ENCODE assay signal across 8 cellular contexts in the genomic region with DNA sequence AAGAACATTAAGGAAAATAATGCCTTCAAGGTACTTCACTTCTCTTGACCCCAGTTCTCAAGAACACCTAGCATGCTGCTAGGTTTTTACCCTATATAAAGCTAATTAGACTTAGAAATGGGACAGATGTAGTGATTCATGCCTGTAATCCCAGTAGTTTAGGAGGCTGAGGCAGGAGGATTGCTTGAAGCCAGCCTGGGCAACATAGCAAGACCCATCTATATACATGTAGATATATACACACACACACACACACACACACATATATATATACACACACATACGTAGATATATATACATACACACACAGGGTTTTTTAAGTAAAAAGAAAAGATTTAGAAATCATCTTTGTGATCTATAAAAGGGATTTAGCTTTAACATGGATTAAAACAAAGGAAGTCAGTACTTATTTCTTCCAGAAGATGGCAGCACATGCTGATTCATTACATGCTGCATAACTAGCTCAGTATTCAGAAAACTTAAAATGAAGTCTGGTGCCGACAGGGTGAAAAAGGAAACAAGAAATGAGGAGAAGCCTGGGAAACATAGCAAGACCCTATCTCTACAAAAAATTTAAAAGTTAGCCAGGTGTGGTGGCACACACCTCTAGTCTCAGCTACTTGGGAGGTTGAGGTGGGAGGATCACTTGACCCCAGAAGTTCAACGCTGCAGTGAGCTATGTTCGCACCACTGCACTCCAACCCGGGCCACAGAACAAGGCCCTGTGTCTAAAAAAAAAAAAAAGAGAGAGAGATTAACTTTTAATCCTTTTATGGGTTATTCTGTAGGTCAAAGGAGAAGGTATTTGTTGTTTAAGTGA. TPM values are rescaled to one million over a fixed set of nuclear protein-coding genes. Genes with fewer than 3 reads are reported as not detected.
A peak's percentile ranks its signal among the peaks of the same experiment; 100 is the strongest.
DNase-seq lines count a peak whose midpoint lies in the region; ATAC-seq, FAIRE-seq and TF ChIP-seq lines count a peak whose summit lies in the region.

No MANE protein-coding gene starts in this region.

- H3K4me1 ChIP-seq in kidney (ENCODE audit: control insufficient read depth in 1 of 2, insufficient read depth in 1 of 2, low read depth in 1 of 2, low read length in 2 of 2) (no peaks in the 10 kb centered on the region), suprapubic skin (peaks cover 3% of the 10 kb centered on the region)

- intact Hi-C loops in kidney (cut with DNase I): no loop called here

- TF ChIP-seq EP300 in suprapubic skin (IDR thresholded peaks at IDR 0.05): no peak

- DNase-seq in DMS79 treated with DMSO at 0.1 percent for 48 hours (lab: John Stamatoyannopoulos, UW): peak; percentile 32
- peak; percentile 20 for DNase-seq in HPDE6-E6E7 (ENCODE audit: extremely low spot score)
- peak; percentile 82 for DNase-seq in OCI-M1 (lab: John Stamatoyannopoulos, UW)
- DNase-seq in cardiac fibroblast (ENCODE audit: low read depth in 2 of 2): peak; percentile 81 to 82
- no peak for DNase-seq in kidney
- DNase-seq in suprapubic skin (ENCODE audit: low spot score in 2 of 2): no peak
- no peak for DNase-seq in stimulated activated CD8-positive, alpha-beta memory T cell treated with anti-CD3 and anti-CD28 coated beads, Interleukin-4, amount 100 ng/mL, for 48 hours

- no peak overlapping the region for H3K9ac ChIP-seq in kidney (ENCODE audit: low read length in 2 of 2)

- H3K4me3 ChIP-seq in cardiac fibroblast (replicated peaks in 1 of 2; ENCODE audit: low read depth in 2 of 2, low read length in 2 of 2): no peak overlapping the region
- H3K4me3 ChIP-seq in kidney (ENCODE audit: low read length in 2 of 2): no peak overlapping the region
- H3K4me3 ChIP-seq in suprapubic skin: no peak overlapping the region

- H3K27me3 ChIP-seq in suprapubic skin: no peaks in the 10 kb centered on the region

- peak; percentile 50 for TF ChIP-seq CTCF in cardiac fibroblast (IDR thresholded peaks at IDR 0.05; ENCODE audit: low read depth, low read length)
- peak; percentile 81 for TF ChIP-seq CTCF in kidney (IDR thresholded peaks at IDR 0.05; ENCODE audit: borderline replicate concordance, extremely low read depth, insufficient read depth)
- peak; percentile 62 to 71 for TF ChIP-seq CTCF in suprapubic skin (IDR thresholded peaks at IDR 0.05)

- TF ChIP-seq POLR2A in suprapubic skin (IDR thresholded peaks at IDR 0.05): no peak

- H3K27ac ChIP-seq in kidney (ENCODE audit: low read depth in 2 of 2, low read length in 2 of 2) (no peak overlapping the region), suprapubic skin (no peak overlapping the region)

- H3K9me3 ChIP-seq in kidney (ENCODE audit: control insufficient read depth in 1 of 2, low read length in 2 of 2): no peaks in the 10 kb centered on the region
- no peaks in the 10 kb centered on the region for H3K9me3 ChIP-seq in suprapubic skin

- 57% methylated on average over 5 of the region's 5 CpGs for WGBS in suprapubic skin

- peaks cover 19 to 24% of the 10 kb centered on the region in 2 donors for H3K36me3 ChIP-seq in kidney (ENCODE audit: control insufficient read depth in 1 of 2, insufficient read depth in 2 of 2, low read length in 2 of 2)
- peaks cover 79% of the 10 kb centered on the region for H3K36me3 ChIP-seq in suprapubic skin

- peak; percentile 93 for FAIRE-seq in kidney (lab: Jason Lieb, UNC)

- no peak for ATAC-seq in GM19324 (IDR thresholded peaks at IDR 0.05; ENCODE audit: low FRiP score, unreplicated experiment)

RNA-seq across cellular contexts. Expression of gene RBX1, which starts 28.5 kb away (rescaled TPM):
- total RNA-seq in kidney (56.2 TPM), suprapubic skin (10 to 100 TPM; 30.2 to 42.4 (median 39.2) TPM)
- polyA plus RNA-seq in kidney (ENCODE audit: insufficient read depth, low read depth, low replicate concordance): 92.2 TPM

Comparison
In these comparisons a context has a peak if more than half of its experiments do, and no peak if none do; other contexts are left out.
1. DNase-seq: peak in DMS79 treated with DMSO at 0.1 percent for 48 hours (single experiment), HPDE6-E6E7 (single experiment), OCI-M1 (single experiment) and cardiac fibroblast (2 of 2); none in kidney (single experiment), suprapubic skin (0 of 2) and stimulated activated CD8-positive, alpha-beta memory T cell treated with anti-CD3 and anti-CD28 coated beads, Interleukin-4, amount 100 ng/mL, for 48 hours (single experiment).
2. Peak in every context shown above with its lines, with median percentiles within 50 percentile points of each other: CTCF ChIP-seq.